1 cellular context compared by ENCODE assay signal in genomic region chr3:51940648-51941421, GRCh38.
TF ChIP-seq lines count a peak whose summit lies in the region.

No MANE protein-coding gene starts in this region.

TF ChIP-seq in K562, 482 proteins besides CTCF, POLR2A, EP300 and RAD21:
- TF ChIP-seq U2AF1 (optimal IDR thresholded peaks at IDR 0.05; ENCODE audit: low read depth, low read length): no peak
- no peak for TF ChIP-seq ZNF277 (CRISPR knock-in tag; IDR thresholded peaks at IDR 0.05; ENCODE audit: borderline replicate concordance)
- TF ChIP-seq ZNF668 (CRISPR knock-in tag; IDR thresholded peaks at IDR 0.05): no peak
- TF ChIP-seq ZNF740 (CRISPR knock-in tag; IDR thresholded peaks at IDR 0.05): no peak
- TF ChIP-seq ZNF740 (tag; IDR thresholded peaks at IDR 0.05): no peak
- TF ChIP-seq, protein P1, sequence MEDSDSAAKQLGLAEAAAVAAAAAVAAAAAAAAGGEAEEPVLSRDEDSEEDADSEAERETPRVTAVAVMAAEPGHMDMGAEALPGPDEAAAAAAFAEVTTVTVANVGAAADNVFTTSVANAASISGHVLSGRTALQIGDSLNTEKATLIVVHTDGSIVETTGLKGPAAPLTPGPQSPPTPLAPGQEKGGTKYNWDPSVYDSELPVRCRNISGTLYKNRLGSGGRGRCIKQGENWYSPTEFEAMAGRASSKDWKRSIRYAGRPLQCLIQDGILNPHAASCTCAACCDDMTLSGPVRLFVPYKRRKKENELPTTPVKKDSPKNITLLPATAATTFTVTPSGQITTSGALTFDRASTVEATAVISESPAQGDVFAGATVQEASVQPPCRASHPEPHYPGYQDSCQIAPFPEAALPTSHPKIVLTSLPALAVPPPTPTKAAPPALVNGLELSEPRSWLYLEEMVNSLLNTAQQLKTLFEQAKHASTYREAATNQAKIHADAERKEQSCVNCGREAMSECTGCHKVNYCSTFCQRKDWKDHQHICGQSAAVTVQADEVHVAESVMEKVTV (CRISPR knock-in tag; IDR thresholded peaks at IDR 0.05): no peak
- no peak for TF ChIP-seq UBTF (IDR thresholded peaks at IDR 0.05; ENCODE audit: borderline replicate concordance in 1 of 2, low read depth in 2 of 2, low read length in 2 of 2)
- TF ChIP-seq HNRNPH1 (optimal IDR thresholded peaks at IDR 0.05; ENCODE audit: low read depth, low read length): no peak
- TF ChIP-seq TAF7 (tag; IDR thresholded peaks at IDR 0.05): no peak
